ENCODE assay signal across 9 cellular contexts in the genomic region with DNA sequence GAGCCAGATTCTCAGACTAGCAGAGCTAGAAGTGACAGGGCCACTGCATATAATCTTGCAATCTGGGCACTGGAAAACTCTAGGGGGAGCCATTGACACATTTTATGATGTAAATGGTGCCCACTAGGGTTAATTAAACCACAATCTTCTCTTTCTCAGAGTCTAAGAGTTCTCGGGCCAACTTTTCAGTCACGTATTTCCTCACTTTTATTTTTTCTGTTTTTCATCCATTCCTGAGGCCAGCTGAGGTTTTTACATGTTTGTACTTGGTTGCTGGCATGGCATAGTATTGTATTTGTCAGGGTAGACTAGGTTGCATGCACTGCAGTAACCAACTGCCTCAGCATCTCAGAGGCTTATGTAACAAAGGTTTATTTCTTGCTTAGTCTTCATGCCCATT.
DNase-seq lines count a peak whose midpoint lies in the region; ATAC-seq, FAIRE-seq and TF ChIP-seq lines count a peak whose summit lies in the region.
"Had no signal": no experiment of that assay in that cellular context is flagged by ENCODE, and none has a peak within 500 bp of the region (broad histone marks: within the 10 kb centered on the region; RNA-seq: fewer than 3 reads in every experiment).

No MANE protein-coding gene starts in this region.

- no peaks in the 10 kb centered on the region for H3K4me1 ChIP-seq in colonic mucosa
- H3K4me1 ChIP-seq in pancreas, result no peaks in the 10 kb centered on the region
- H3K4me1 ChIP-seq in CD8-positive, alpha-beta memory T cell (ENCODE audit: insufficient read depth, low read length), result no peaks in the 10 kb centered on the region

- no peaks in the 10 kb centered on the region for H3K36me3 Mint-ChIP-seq in CD8-positive, alpha-beta memory T cell

- intact Hi-C loops in colonic mucosa (cut with DNase I), result no loop called here
- intact Hi-C loops in pancreas (cut with DNase I), result no loop called here

- H3K27me3 ChIP-seq in colonic mucosa (no peaks in the 10 kb centered on the region), pancreas (no peaks in the 10 kb centered on the region)
- H3K27me3 ChIP-seq in CD8-positive, alpha-beta memory T cell (ENCODE audit: insufficient read depth, low read length, poor library complexity, severe bottlenecking), result no peaks in the 10 kb centered on the region

- H3K9me3 ChIP-seq in colonic mucosa, result no peaks in the 10 kb centered on the region
- no peaks in the 10 kb centered on the region for H3K9me3 ChIP-seq in pancreas
- no peaks in the 10 kb centered on the region for H3K9me3 ChIP-seq in CD8-positive, alpha-beta memory T cell (ENCODE audit: low read length)

- H3K9me3 Mint-ChIP-seq in CD8-positive, alpha-beta memory T cell, result no peaks in the 10 kb centered on the region

- FAIRE-seq in pancreas (lab: Jason Lieb, UNC), result no peak
- FAIRE-seq: endometrium had no signal

- H3K9ac ChIP-seq in colonic mucosa (ENCODE audit: low read depth in 2 of 2, low read length in 2 of 2), result no peak overlapping the region

- H3K4me1 Mint-ChIP-seq in CD8-positive, alpha-beta memory T cell, result no peaks in the 10 kb centered on the region

- DNase-seq in CD1c-positive myeloid dendritic cell (ENCODE audit: extremely low spot score) (peak; percentile 15), HFF-Myc (ENCODE audit: extremely low read depth, low read depth) (peak; percentile 12), NCI-H748 treated with DMSO at 0.1 percent for 48 hours (lab: John Stamatoyannopoulos, UW) (peak; percentile 43), colonic mucosa (peak; percentile 67), pancreas (peak in 1 of 6 donors; percentile 13)
- no peak for DNase-seq in CD8-positive, alpha-beta memory T cell

- H3K36me3 ChIP-seq in colonic mucosa (no peaks in the 10 kb centered on the region), pancreas (no peaks in the 10 kb centered on the region)
- no peaks in the 10 kb centered on the region for H3K36me3 ChIP-seq in CD8-positive, alpha-beta memory T cell (ENCODE audit: insufficient read depth, low read length)

- WGBS in pancreas, 2 donors, result 5 to 11% methylated on average over 2 of the region's 2 CpGs

- H3K4me3 Mint-ChIP-seq in CD8-positive, alpha-beta memory T cell, result peak overlapping the region in 1 of 7 donors; percentile 33

- CTCF ChIA-PET in CD8-positive, alpha-beta memory T cell (lab: Charles Lee), result no interaction called here

- H3K27ac Mint-ChIP-seq in CD8-positive, alpha-beta memory T cell, result peak overlapping the region in 1 of 8 donors; percentile 23

- H3K27ac ChIP-seq in colonic mucosa, result no peak overlapping the region
- no peak overlapping the region for H3K27ac ChIP-seq in pancreas
- no peak overlapping the region for H3K27ac ChIP-seq in CD8-positive, alpha-beta memory T cell (ENCODE audit: low read depth, low read length)

- TF ChIP-seq CTCF in HFF-Myc (IDR thresholded peaks at IDR 0.05; ENCODE audit: low read depth, low read length, missing control alignments) (peak; percentile 31), colonic mucosa (IDR thresholded peaks at IDR 0.05) (peak; percentile 34), pancreas (IDR thresholded peaks at IDR 0.05) (peak in 1 of 4 donors; percentile 26)

- ATAC-seq in pancreas, result peak in 3 of 4 donors; percentile 56 to 79 (median 58)
- no peak for ATAC-seq in HG03354 (IDR thresholded peaks at IDR 0.05; ENCODE audit: poor library complexity, severe bottlenecking, unreplicated experiment)
- no peak for ATAC-seq in HG03095 (IDR thresholded peaks at IDR 0.05; ENCODE audit: unreplicated experiment)

- POLR2A ChIA-PET in CD8-positive, alpha-beta memory T cell (lab: Charles Lee), result no interaction called here

- peaks cover 5 to 29% of the 10 kb centered on the region in 2 donors for H3K27me3 Mint-ChIP-seq in CD8-positive, alpha-beta memory T cell

- no peak overlapping the region for H3K4me3 ChIP-seq in HFF-Myc (replicated peaks; ENCODE audit: low read depth, low read length)
- H3K4me3 ChIP-seq in colonic mucosa, result no peak overlapping the region
- H3K4me3 ChIP-seq in pancreas, result no peak overlapping the region
- H3K4me3 ChIP-seq in CD8-positive, alpha-beta memory T cell (ENCODE audit: low read length), result no peak overlapping the region

Comparison
In these comparisons a context has a peak if more than half of its experiments do, and no peak if none do; other contexts are left out.
1. DNase-seq: peak in CD1c-positive myeloid dendritic cell (single experiment), HFF-Myc (single experiment), NCI-H748 treated with DMSO at 0.1 percent for 48 hours (single experiment) and colonic mucosa (single experiment); none in CD8-positive, alpha-beta memory T cell (0 of 5).
2. ATAC-seq: peak in pancreas (3 of 4); none in HG03354 (single experiment) and HG03095 (single experiment).